ENCODE assay signal across 8 cellular contexts in genomic region chr15:68053997-68054657, GRCh38. TPM values are rescaled to one million over a fixed set of nuclear protein-coding genes. Genes with fewer than 3 reads are reported as not detected.
DNase-seq lines count a peak whose midpoint lies in the region; ATAC-seq and TF ChIP-seq lines count a peak whose summit lies in the region.

Gene PIAS1 (plus strand): TSS chr15:68054315. CDS start chr15:68054327, 12 bp downstream.

- no peak within 1 kb of the TSS for H2BK120ac ChIP-seq in H9 (ENCODE audit: low read depth, low read length, poor library complexity, severe bottlenecking)

- H2BK20ac ChIP-seq in H9 (ENCODE audit: low read depth, low read length, poor library complexity, severe bottlenecking) = no peak within 1 kb of the TSS

- no peak within 1 kb of the TSS for H2BK15ac ChIP-seq in H9 (ENCODE audit: low read depth, low read length)

- H3K9me3 ChIP-seq in H9 (ENCODE audit: control insufficient read depth, low read depth, low read length) = no peaks in the 10 kb centered on the region
- H3K9me3 ChIP-seq in MG63 = no peaks in the 10 kb centered on the region

- WGBS in H9 (ENCODE audit: extremely low coverage, insufficient read length, low lambda C conversion rate) = no CpG with 5 or more reads among the region's 64 CpGs

- H3K27ac ChIP-seq in H9 (ENCODE audit: insufficient read length, low read depth, low read length) = peak within 1 kb of the TSS; percentile 19

- no peaks in the 10 kb centered on the region for H3K36me3 ChIP-seq in MG63

- peaks cover 7% of the 10 kb centered on the region for H3K27me3 Mint-ChIP-seq in H9 (ENCODE audit: low read depth)
- H3K27me3 Mint-ChIP-seq in nephron (ENCODE audit: low read depth) = no peaks in the 10 kb centered on the region

- H3K18ac ChIP-seq in H9 (ENCODE audit: insufficient read length, low read depth, low read length) = peak within 1 kb of the TSS; percentile 85

- H3K14ac ChIP-seq in H9 (ENCODE audit: insufficient read depth, low read length) = peak within 1 kb of the TSS; percentile 91

- 0 out of 3 replicates have a peak, but pooled peaks have one; percentile 15 for TF ChIP-seq CTCF in H9 (conservative IDR thresholded peaks at IDR 0.05)
- TF ChIP-seq CTCF in fibroblast of the aortic adventitia (IDR thresholded peaks at IDR 0.05; ENCODE audit: insufficient read depth, low read length) = no peak
- peak in 1 of 3 experiments; percentile 10 for TF ChIP-seq CTCF in nephron (IDR thresholded peaks at IDR 0.05; ENCODE audit: unreplicated experiment in 3 of 3)

- H3K27ac Mint-ChIP-seq in H9 = peak within 1 kb of the TSS in 2 of 3 experiments; percentile 33 to 73; a peak in 6 of 7 replicates
- peak within 1 kb of the TSS; percentile 82 to 92 (median 92) for H3K27ac Mint-ChIP-seq in nephron

- peak; percentile 95 for DNase-seq in ELR (ENCODE audit: low read depth)
- peak; percentile 96 for DNase-seq in H9
- peak; percentile 94 for DNase-seq in MG63
- peak; percentile 88 to 95 for DNase-seq in SHP77 (lab: John Stamatoyannopoulos, UW)
- DNase-seq in activated effector memory CD4-positive, alpha-beta T cell treated with Interleukin-2 at 50 U/mL for 16 hours = peak; percentile 91
- peak; percentile 83 for DNase-seq in fibroblast of the aortic adventitia (ENCODE audit: low read depth)
- peak; percentile 96 for DNase-seq in stimulated activated naive CD8-positive, alpha-beta T cell treated with anti-CD3 and anti-CD28 coated beads, Interleukin-15, Interleukin-2, amounts not matched to agents 100 U/mL and 50 U/mL, for 24 hours

- no peak within 1 kb of the TSS for H4K91ac ChIP-seq in H9 (ENCODE audit: insufficient read length, low read depth, low read length)

- H3K4me1 Mint-ChIP-seq in H9 (peaks cover 47 to 50% of the 10 kb centered on the region in 2 experiments), nephron (peaks cover 31% of the 10 kb centered on the region)

- H3K4me2 ChIP-seq in H9 (ENCODE audit: insufficient read depth, insufficient read length, low read length) = peak within 1 kb of the TSS; percentile 88

- H3T11ph ChIP-seq in H9 (ENCODE audit: low read length) = no peak within 1 kb of the TSS

- peaks cover 13% of the 10 kb centered on the region for H3K23me2 ChIP-seq in H9 (ENCODE audit: insufficient read length, low read depth, low read length, poor library complexity, severe bottlenecking)

- peak within 1 kb of the TSS; percentile 88 to 90 for H3K4me3 Mint-ChIP-seq in H9
- peak within 1 kb of the TSS; percentile 89 to 98 (median 94) for H3K4me3 Mint-ChIP-seq in nephron

- no peak within 1 kb of the TSS for H4K8ac ChIP-seq in H9 (replicated peaks; ENCODE audit: insufficient read length, low read depth, low read length)

- H3K79me2 ChIP-seq in H9 (ENCODE audit: insufficient read depth, low read length) = peaks cover 12% of the 10 kb centered on the region; the same call in 1 of the 2 replicates

- H3K9me3 Mint-ChIP-seq in H9 (no peaks in the 10 kb centered on the region), nephron (no peaks in the 10 kb centered on the region)

- H3K4me3 ChIP-seq in MG63 (peak within 1 kb of the TSS; percentile 91), fibroblast of the aortic adventitia (ENCODE audit: low read depth, low read length) (peak within 1 kb of the TSS; percentile 85)

- no peak within 1 kb of the TSS for H3K56ac ChIP-seq in H9 (ENCODE audit: insufficient read length, low read depth, low read length)

- H3K23ac ChIP-seq in H9 (ENCODE audit: insufficient read length, low read depth, low read length) = no peak within 1 kb of the TSS

- H3K79me1 ChIP-seq in H9 (ENCODE audit: insufficient read depth, low read depth, low read length, poor library complexity, severe bottlenecking) = peaks cover 3% of the 10 kb centered on the region

- no peak within 1 kb of the TSS for H2BK5ac ChIP-seq in H9 (ENCODE audit: insufficient read length, low read length)

- peak; percentile 93 for ATAC-seq in stimulated activated naive CD8-positive, alpha-beta T cell treated with anti-CD3 and anti-CD28 coated beads, Interleukin-15, Interleukin-2, amounts not matched to agents 100 U/mL and 50 U/mL, for 24 hours

- H4K5ac ChIP-seq in H9 (ENCODE audit: insufficient read length, low read depth, low read length) = no peak within 1 kb of the TSS

- peak within 1 kb of the TSS; percentile 97 for H2AFZ ChIP-seq in H9 (ENCODE audit: low read length)

- no peaks in the 10 kb centered on the region for H4K20me1 ChIP-seq in H9 (ENCODE audit: control insufficient read depth, insufficient read depth, insufficient read length)

- no peak within 1 kb of the TSS for H3K4ac ChIP-seq in H9 (ENCODE audit: low read depth, low read length)

- H3K27me3 ChIP-seq in H9 (ENCODE audit: insufficient read depth, low read length) (no peaks in the 10 kb centered on the region), MG63 (no peaks in the 10 kb centered on the region)

- H2AK5ac ChIP-seq in H9 (ENCODE audit: insufficient read length, low read length) = no peak within 1 kb of the TSS

- H3K4me1 ChIP-seq in H9 (ENCODE audit: insufficient read depth, low read length) = peaks cover 2% of the 10 kb centered on the region; the same call in 1 of the 2 replicates

- peak within 1 kb of the TSS; percentile 77 for H3K9ac ChIP-seq in H9 (ENCODE audit: extremely low read depth, insufficient read length, low read length)

- H3K36me3 Mint-ChIP-seq in H9 (ENCODE audit: insufficient read depth in 1 of 3, low read depth in 3 of 3) = peaks cover 0 to 5% (median 0%) of the 10 kb centered on the region in 3 experiments; a peak in 1 of 7 replicates
- H3K36me3 Mint-ChIP-seq in nephron (ENCODE audit: low read depth) = peaks cover 6% of the 10 kb centered on the region

- H2BK12ac ChIP-seq in H9 (ENCODE audit: insufficient read length, low read depth, low read length) = no peak within 1 kb of the TSS

RNA-seq across cellular contexts. Expression of gene PIAS1, which starts in this region (rescaled TPM):
- total RNA-seq in H9 (2021) (29.4 and 31.1 TPM in 2 replicates), fibroblast of the aortic adventitia (ENCODE audit: low replicate concordance) (39.0 and 58.1 TPM in 2 replicates)
- 7.6 and 30.4 TPM in 2 replicates for total RNA-seq in MG63 (2014; rRNA removed; shearing (Covaris generic); ENCODE audit: low replicate concordance)

Comparison
In these comparisons a context has a peak if more than half of its experiments do, and no peak if none do; other contexts are left out.
1. Peak in every context shown above with its lines: DNase-seq, ATAC-seq, H3K4me3 ChIP-seq and H3K27ac ChIP-seq.